1 cellular context compared by ENCODE assay signal in the genomic region with DNA sequence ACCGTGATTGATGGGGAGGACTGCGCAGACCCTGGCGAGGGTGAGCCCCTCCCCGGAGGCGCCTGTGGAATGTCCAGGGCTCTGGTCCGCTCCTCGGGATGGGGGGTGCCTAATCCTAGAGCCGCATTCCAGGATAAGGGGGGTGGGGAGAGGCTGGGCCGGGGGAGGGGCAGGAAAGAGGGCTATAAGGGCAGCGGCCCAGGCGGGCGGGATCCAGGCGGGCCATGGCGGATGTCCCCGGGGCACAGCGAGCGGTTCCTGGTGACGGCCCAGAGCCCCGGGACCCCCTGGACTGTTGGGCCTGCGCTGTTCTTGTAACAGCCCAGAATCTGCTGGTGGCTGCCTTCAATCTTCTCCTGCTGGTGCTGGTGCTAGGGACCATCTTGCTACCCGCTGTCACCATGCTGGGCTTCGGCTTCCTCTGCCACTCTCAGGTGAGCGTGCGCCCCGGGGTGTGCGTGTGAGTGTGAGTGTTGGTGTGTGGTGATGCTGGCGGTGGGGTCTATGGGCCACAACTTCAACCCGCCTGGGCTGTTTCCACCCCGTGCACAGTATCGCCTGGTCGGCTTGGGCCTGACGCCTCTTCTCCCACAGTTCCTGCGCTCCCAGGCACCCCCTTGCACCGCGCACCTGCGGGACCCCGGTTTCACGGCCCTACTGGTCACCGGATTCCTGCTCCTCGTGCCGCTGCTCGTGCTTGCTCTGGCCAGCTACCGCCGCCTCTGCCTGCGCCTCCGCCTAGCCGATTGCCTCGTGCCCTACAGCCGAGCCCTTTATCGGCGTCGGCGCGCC.
A peak's percentile ranks its signal among the peaks of the same experiment; 100 is the strongest.
TF ChIP-seq lines count a peak whose summit lies in the region.

A gene with protein sequence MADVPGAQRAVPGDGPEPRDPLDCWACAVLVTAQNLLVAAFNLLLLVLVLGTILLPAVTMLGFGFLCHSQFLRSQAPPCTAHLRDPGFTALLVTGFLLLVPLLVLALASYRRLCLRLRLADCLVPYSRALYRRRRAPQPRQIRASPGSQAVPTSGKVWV (plus strand): TSS at position 216 of the 792 bp plus-strand sequence. CDS start 9 bp downstream, at position 225.

TF ChIP-seq in WTC11, 78 proteins besides CTCF, POLR2A, EP300 and RAD21 (continued from another document and continues in another):
- TF ChIP-seq, protein P1, sequence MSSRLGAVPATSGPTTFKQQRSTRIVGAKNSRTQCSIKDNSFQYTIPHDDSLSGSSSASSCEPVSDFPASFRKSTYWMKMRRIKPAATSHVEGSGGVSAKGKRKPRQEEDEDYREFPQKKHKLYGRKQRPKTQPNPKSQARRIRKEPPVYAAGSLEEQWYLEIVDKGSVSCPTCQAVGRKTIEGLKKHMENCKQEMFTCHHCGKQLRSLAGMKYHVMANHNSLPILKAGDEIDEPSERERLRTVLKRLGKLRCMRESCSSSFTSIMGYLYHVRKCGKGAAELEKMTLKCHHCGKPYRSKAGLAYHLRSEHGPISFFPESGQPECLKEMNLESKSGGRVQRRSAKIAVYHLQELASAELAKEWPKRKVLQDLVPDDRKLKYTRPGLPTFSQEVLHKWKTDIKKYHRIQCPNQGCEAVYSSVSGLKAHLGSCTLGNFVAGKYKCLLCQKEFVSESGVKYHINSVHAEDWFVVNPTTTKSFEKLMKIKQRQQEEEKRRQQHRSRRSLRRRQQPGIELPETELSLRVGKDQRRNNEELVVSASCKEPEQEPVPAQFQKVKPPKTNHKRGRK (CRISPR knock-in tag; IDR thresholded peaks at IDR 0.05; ENCODE audit: borderline replicate concordance): no peak
- no peak for TF ChIP-seq TCF7 (CRISPR knock-in tag; IDR thresholded peaks at IDR 0.05; ENCODE audit: low read depth)
- TF ChIP-seq ATF1 (CRISPR knock-in tag; IDR thresholded peaks at IDR 0.05): no peak
- TF ChIP-seq GRHL2 (CRISPR knock-in tag; IDR thresholded peaks at IDR 0.05; ENCODE audit: insufficient replicate concordance, severe bottlenecking): no peak
- TF ChIP-seq, protein P2, sequence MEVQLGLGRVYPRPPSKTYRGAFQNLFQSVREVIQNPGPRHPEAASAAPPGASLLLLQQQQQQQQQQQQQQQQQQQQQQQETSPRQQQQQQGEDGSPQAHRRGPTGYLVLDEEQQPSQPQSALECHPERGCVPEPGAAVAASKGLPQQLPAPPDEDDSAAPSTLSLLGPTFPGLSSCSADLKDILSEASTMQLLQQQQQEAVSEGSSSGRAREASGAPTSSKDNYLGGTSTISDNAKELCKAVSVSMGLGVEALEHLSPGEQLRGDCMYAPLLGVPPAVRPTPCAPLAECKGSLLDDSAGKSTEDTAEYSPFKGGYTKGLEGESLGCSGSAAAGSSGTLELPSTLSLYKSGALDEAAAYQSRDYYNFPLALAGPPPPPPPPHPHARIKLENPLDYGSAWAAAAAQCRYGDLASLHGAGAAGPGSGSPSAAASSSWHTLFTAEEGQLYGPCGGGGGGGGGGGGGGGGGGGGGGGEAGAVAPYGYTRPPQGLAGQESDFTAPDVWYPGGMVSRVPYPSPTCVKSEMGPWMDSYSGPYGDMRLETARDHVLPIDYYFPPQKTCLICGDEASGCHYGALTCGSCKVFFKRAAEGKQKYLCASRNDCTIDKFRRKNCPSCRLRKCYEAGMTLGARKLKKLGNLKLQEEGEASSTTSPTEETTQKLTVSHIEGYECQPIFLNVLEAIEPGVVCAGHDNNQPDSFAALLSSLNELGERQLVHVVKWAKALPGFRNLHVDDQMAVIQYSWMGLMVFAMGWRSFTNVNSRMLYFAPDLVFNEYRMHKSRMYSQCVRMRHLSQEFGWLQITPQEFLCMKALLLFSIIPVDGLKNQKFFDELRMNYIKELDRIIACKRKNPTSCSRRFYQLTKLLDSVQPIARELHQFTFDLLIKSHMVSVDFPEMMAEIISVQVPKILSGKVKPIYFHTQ (CRISPR knock-in tag; IDR thresholded peaks at IDR 0.05): no peak
- no peak for TF ChIP-seq NR3C1 (CRISPR knock-in tag; conservative IDR thresholded peaks at IDR 0.05; ENCODE audit: low read depth)
- no peak for TF ChIP-seq ZNF396 (CRISPR knock-in tag; IDR thresholded peaks at IDR 0.05; ENCODE audit: borderline replicate concordance)
- TF ChIP-seq ZNF232 (CRISPR knock-in tag; IDR thresholded peaks at IDR 0.05): no peak
- TF ChIP-seq, protein P3, sequence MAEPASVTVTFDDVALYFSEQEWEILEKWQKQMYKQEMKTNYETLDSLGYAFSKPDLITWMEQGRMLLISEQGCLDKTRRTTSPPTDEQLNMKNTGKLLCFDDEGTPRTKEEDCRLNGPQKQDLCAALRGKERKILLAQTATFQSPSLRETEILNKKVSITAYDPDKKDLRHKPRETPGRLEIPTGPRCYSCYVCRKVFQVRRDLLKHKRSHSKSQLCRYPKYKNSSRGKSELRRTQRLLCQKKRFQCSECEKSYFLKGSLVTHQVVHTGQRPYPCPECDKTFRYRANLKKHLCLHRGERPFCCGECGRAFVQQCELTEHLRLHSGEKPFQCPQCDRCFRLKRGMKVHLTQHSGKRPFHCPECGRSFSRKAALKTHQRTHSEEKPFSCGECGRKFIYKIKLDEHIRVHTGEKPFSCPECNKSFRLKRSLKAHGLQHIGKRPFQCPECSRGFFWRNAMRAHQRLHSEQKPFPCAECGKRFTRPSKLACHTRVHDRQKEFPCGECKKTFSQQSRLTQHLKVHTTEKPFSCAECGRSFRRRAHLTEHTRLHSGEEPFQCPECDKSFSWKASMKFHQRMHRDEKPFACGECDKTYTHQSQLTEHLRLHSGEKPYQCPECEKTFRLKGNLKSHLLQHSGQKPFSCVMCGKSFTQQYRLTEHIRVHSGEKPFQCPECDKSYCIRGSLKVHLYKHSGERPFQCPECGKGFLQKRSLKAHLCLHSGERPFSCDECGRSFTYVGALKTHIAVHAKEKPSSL (CRISPR knock-in tag; conservative IDR thresholded peaks at IDR 0.05): no peak
- TF ChIP-seq, protein P4, sequence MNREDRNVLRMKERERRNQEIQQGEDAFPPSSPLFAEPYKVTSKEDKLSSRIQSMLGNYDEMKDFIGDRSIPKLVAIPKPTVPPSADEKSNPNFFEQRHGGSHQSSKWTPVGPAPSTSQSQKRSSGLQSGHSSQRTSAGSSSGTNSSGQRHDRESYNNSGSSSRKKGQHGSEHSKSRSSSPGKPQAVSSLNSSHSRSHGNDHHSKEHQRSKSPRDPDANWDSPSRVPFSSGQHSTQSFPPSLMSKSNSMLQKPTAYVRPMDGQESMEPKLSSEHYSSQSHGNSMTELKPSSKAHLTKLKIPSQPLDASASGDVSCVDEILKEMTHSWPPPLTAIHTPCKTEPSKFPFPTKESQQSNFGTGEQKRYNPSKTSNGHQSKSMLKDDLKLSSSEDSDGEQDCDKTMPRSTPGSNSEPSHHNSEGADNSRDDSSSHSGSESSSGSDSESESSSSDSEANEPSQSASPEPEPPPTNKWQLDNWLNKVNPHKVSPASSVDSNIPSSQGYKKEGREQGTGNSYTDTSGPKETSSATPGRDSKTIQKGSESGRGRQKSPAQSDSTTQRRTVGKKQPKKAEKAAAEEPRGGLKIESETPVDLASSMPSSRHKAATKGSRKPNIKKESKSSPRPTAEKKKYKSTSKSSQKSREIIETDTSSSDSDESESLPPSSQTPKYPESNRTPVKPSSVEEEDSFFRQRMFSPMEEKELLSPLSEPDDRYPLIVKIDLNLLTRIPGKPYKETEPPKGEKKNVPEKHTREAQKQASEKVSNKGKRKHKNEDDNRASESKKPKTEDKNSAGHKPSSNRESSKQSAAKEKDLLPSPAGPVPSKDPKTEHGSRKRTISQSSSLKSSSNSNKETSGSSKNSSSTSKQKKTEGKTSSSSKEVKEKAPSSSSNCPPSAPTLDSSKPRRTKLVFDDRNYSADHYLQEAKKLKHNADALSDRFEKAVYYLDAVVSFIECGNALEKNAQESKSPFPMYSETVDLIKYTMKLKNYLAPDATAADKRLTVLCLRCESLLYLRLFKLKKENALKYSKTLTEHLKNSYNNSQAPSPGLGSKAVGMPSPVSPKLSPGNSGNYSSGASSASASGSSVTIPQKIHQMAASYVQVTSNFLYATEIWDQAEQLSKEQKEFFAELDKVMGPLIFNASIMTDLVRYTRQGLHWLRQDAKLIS (CRISPR knock-in tag; IDR thresholded peaks at IDR 0.05; ENCODE audit: borderline replicate concordance): no peak
- TF ChIP-seq, protein P5, sequence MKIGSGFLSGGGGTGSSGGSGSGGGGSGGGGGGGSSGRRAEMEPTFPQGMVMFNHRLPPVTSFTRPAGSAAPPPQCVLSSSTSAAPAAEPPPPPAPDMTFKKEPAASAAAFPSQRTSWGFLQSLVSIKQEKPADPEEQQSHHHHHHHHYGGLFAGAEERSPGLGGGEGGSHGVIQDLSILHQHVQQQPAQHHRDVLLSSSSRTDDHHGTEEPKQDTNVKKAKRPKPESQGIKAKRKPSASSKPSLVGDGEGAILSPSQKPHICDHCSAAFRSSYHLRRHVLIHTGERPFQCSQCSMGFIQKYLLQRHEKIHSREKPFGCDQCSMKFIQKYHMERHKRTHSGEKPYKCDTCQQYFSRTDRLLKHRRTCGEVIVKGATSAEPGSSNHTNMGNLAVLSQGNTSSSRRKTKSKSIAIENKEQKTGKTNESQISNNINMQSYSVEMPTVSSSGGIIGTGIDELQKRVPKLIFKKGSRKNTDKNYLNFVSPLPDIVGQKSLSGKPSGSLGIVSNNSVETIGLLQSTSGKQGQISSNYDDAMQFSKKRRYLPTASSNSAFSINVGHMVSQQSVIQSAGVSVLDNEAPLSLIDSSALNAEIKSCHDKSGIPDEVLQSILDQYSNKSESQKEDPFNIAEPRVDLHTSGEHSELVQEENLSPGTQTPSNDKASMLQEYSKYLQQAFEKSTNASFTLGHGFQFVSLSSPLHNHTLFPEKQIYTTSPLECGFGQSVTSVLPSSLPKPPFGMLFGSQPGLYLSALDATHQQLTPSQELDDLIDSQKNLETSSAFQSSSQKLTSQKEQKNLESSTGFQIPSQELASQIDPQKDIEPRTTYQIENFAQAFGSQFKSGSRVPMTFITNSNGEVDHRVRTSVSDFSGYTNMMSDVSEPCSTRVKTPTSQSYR (CRISPR knock-in tag; IDR thresholded peaks at IDR 0.05): no peak
- TF ChIP-seq MXD4 (CRISPR knock-in tag; IDR thresholded peaks at IDR 0.05; ENCODE audit: borderline replicate concordance): no peak
- TF ChIP-seq, protein P6, sequence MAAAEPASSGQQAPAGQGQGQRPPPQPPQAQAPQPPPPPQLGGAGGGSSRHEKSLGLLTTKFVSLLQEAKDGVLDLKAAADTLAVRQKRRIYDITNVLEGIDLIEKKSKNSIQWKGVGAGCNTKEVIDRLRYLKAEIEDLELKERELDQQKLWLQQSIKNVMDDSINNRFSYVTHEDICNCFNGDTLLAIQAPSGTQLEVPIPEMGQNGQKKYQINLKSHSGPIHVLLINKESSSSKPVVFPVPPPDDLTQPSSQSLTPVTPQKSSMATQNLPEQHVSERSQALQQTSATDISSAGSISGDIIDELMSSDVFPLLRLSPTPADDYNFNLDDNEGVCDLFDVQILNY (CRISPR knock-in tag; IDR thresholded peaks at IDR 0.05): no peak
- TF ChIP-seq, protein P7, sequence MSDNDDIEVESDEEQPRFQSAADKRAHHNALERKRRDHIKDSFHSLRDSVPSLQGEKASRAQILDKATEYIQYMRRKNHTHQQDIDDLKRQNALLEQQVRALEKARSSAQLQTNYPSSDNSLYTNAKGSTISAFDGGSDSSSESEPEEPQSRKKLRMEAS (CRISPR knock-in tag; IDR thresholded peaks at IDR 0.05): peak; percentile 53
- TF ChIP-seq ETV6 (CRISPR knock-in tag; IDR thresholded peaks at IDR 0.05): no peak
- TF ChIP-seq, protein P8, sequence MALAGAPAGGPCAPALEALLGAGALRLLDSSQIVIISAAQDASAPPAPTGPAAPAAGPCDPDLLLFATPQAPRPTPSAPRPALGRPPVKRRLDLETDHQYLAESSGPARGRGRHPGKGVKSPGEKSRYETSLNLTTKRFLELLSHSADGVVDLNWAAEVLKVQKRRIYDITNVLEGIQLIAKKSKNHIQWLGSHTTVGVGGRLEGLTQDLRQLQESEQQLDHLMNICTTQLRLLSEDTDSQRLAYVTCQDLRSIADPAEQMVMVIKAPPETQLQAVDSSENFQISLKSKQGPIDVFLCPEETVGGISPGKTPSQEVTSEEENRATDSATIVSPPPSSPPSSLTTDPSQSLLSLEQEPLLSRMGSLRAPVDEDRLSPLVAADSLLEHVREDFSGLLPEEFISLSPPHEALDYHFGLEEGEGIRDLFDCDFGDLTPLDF (CRISPR knock-in tag; IDR thresholded peaks at IDR 0.05): no peak
- TF ChIP-seq IRF2 (CRISPR knock-in tag; IDR thresholded peaks at IDR 0.05; ENCODE audit: borderline replicate concordance, low read depth): no peak
- TF ChIP-seq, protein P9, sequence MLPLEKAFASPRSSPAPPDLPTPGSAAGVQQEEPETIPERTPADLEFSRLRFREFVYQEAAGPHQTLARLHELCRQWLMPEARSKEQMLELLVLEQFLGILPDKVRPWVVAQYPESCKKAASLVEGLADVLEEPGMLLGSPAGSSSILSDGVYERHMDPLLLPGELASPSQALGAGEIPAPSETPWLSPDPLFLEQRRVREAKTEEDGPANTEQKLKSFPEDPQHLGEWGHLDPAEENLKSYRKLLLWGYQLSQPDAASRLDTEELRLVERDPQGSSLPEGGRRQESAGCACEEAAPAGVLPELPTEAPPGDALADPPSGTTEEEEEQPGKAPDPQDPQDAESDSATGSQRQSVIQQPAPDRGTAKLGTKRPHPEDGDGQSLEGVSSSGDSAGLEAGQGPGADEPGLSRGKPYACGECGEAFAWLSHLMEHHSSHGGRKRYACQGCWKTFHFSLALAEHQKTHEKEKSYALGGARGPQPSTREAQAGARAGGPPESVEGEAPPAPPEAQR (CRISPR knock-in tag; IDR thresholded peaks at IDR 0.05): no peak
- no peak for TF ChIP-seq PRRX2 (CRISPR knock-in tag; IDR thresholded peaks at IDR 0.05)
- TF ChIP-seq, protein P10, sequence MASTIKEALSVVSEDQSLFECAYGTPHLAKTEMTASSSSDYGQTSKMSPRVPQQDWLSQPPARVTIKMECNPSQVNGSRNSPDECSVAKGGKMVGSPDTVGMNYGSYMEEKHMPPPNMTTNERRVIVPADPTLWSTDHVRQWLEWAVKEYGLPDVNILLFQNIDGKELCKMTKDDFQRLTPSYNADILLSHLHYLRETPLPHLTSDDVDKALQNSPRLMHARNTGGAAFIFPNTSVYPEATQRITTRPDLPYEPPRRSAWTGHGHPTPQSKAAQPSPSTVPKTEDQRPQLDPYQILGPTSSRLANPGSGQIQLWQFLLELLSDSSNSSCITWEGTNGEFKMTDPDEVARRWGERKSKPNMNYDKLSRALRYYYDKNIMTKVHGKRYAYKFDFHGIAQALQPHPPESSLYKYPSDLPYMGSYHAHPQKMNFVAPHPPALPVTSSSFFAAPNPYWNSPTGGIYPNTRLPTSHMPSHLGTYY (CRISPR knock-in tag; IDR thresholded peaks at IDR 0.05): no peak
- TF ChIP-seq CREM (CRISPR knock-in tag; IDR thresholded peaks at IDR 0.05): no peak
- TF ChIP-seq, protein P11, sequence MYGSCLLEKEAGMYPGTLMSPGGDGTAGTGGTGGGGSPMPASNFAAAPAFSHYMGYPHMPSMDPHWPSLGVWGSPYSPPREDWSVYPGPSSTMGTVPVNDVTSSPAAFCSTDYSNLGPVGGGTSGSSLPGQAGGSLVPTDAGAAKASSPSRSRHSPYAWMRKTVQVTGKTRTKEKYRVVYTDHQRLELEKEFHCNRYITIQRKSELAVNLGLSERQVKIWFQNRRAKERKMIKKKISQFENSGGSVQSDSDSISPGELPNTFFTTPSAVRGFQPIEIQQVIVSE (CRISPR knock-in tag; IDR thresholded peaks at IDR 0.05; ENCODE audit: borderline replicate concordance): no peak
- no peak for TF ChIP-seq NFATC4 (CRISPR knock-in tag; IDR thresholded peaks at IDR 0.05)
